Comparison of ENCODE assay signal across 8 cellular contexts in genomic region chr12:4320859-4321701, GRCh38.
A peak's percentile ranks its signal among the peaks of the same experiment; 100 is the strongest.
DNase-seq lines count a peak whose midpoint lies in the region; ATAC-seq and TF ChIP-seq lines count a peak whose summit lies in the region.

TIGAR (plus strand) TSS chr12:4321213; CDS start chr12:4321272, 59 bp downstream.

- no peaks in the 10 kb centered on the region for H3K9me3 ChIP-seq in OCI-LY3 (ENCODE audit: insufficient read depth, low read length)

- H3K4me1 ChIP-seq in OCI-LY3 (ENCODE audit: low read length): peaks cover 25% of the 10 kb centered on the region

- no peak for TF ChIP-seq CTCF in OCI-LY3 (IDR thresholded peaks at IDR 0.05; ENCODE audit: low read depth, low read length)

- H3K79me2 ChIP-seq in OCI-LY3 (ENCODE audit: low read length): peaks cover 40% of the 10 kb centered on the region

- H4K20me1 ChIP-seq in OCI-LY3 (ENCODE audit: insufficient read depth, low read length): no peaks in the 10 kb centered on the region

- peak within 1 kb of the TSS; percentile 62 for H3K27ac ChIP-seq in OCI-LY3 (ENCODE audit: low read length)

- no peaks in the 10 kb centered on the region for H3K27me3 ChIP-seq in OCI-LY3 (ENCODE audit: low read depth, low read length)

- peak within 1 kb of the TSS; percentile 96 for H3K4me3 ChIP-seq in OCI-LY3 (ENCODE audit: low read length)

- H3K4me2 ChIP-seq in OCI-LY3 (ENCODE audit: low read length): peak within 1 kb of the TSS; percentile 95

- peaks cover 4% of the 10 kb centered on the region for H3K36me3 ChIP-seq in OCI-LY3 (replicated peaks; ENCODE audit: low read depth, low read length)

- ATAC-seq in GM21528 (IDR thresholded peaks at IDR 0.05; ENCODE audit: low FRiP score, unreplicated experiment): peak; percentile 89

- DNase-seq in DMS 273 (lab: John Stamatoyannopoulos, UW; ENCODE audit: unreplicated experiment) (peak; percentile 96), HuH-7.5 (ENCODE audit: low spot score) (peak; percentile 94), activated T-cell treated with anti-CD3 and anti-CD28 coated beads for 1 hour (ENCODE audit: low read depth) (peak; percentile 82), epidermal melanocyte (ENCODE audit: insufficient read length, low spot score) (peak; percentile 95), middle frontal gyrus (ENCODE audit: extremely low spot score, low spot score) (peak; percentile 97)
- DNase-seq in stimulated activated CD8-positive, alpha-beta memory T cell treated with anti-CD3 and anti-CD28 coated beads, Interleukin-2, amount 100 ng/mL, for 1 hour (ENCODE audit: low read depth in 2 of 2): peak; percentile 78 to 84

- H2AFZ ChIP-seq in OCI-LY3 (ENCODE audit: low read depth, low read length): peak within 1 kb of the TSS; percentile 20

- H3K9ac ChIP-seq in OCI-LY3 (ENCODE audit: low read length): peak within 1 kb of the TSS; percentile 76

Comparison
In these comparisons a context has a peak if more than half of its experiments do, and no peak if none do; other contexts are left out.
1. Peak in every context shown above with its lines: DNase-seq, ATAC-seq, H3K4me3 ChIP-seq and H3K27ac ChIP-seq.